Comparison of ENCODE assay signal across 4 cellular contexts in the genomic region with DNA sequence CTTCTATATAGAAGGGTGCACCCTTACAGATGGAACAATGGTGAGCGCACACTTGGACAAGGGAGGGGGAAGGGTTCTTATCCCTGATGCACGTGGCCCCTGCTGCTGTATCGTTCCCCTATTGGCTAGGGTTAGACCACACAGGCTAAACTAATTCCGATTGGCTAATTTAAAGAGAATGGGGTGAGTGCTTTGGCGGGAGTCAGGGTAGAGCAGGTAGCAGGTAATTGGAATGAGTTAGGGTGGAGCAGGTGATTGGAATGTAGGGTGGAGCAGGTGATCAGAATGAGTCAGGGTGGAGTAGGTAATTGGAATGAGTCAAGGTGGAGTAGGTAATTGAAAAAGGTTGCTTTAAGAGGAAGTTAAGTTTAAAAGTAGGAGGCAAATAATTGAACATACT. TPM values are rescaled to one million over a fixed set of nuclear protein-coding genes. Genes with fewer than 3 reads are reported as not detected.
"Had no signal": no experiment of that assay in that cellular context is flagged by ENCODE, and none has a peak within 500 bp of the region (broad histone marks: within the 10 kb centered on the region; RNA-seq: fewer than 3 reads in every experiment).

No MANE protein-coding gene starts in this region.

RNA-seq across cellular contexts. Expression of a gene that starts 32.0 kb away (rescaled TPM):
- total RNA-seq: chondrocyte, dermis blood vessel endothelial cell, epithelial cell of proximal tubule, glomerular endothelial cell had no signal
